Comparison of ENCODE assay signal across 30 cellular contexts in genomic region chr16:89138843-89139520, GRCh38. TPM values are rescaled to one million over a fixed set of nuclear protein-coding genes. Genes with fewer than 3 reads are reported as not detected.
"Had no signal": no experiment of that assay in that cellular context is flagged by ENCODE, and none has a peak within 500 bp of the region (broad histone marks: within the 10 kb centered on the region; RNA-seq: fewer than 3 reads in every experiment).

No MANE protein-coding gene starts in this region.

- H3K4me3 ChIP-seq: cardiac muscle cell, hepatocyte, lung, psoas muscle, skin epidermis, tibial artery had no signal

- H3K79me2 ChIP-seq: hepatocyte had no signal

- H3K9me3 ChIP-seq: psoas muscle, tibial artery had no signal

- H2AFZ ChIP-seq: hepatocyte had no signal

- H3K27ac ChIP-seq: cardiac muscle cell, hepatocyte, psoas muscle, skin epidermis, tibial artery had no signal

- H3K9me3 Mint-ChIP-seq: activated B cell treated with CpG ODN at 0.5 μM for 24 hours; activated naive CD8-positive, alpha-beta T cell treated with anti-CD3 and anti-CD28 coated beads, Interleukin-2, amount 10 ng/mL, durations not matched to agents 7 days and 5 days; activated T-cell treated with anti-CD3 and anti-CD28 coated beads, Interleukin-2, amount 50 U/mL, for 4 hours; activated T-helper 2 cell treated with anti-CD3 and anti-CD28 coated beads, Interferon-gamma antibody, Interleukin-2, Interleukin-4, amounts not matched to agents 10 μg/mL and 5 μg/mL and 100 μg/mL, durations not matched to agents 14 hours and 24 hours and 36 hours; dendritic cell treated with granulocyte-macrophage colony-stimulating factor and Interleukin-4, amounts not matched to agents 40 ng/mL and 50 ng/mL, for 4 days; naive thymus-derived CD4-positive, alpha-beta T cell; neural crest cell; stimulated activated effector memory CD8-positive, alpha-beta T cell treated with anti-CD3 and anti-CD28 coated beads, Interleukin-12 subunit alpha, Interleukin-12 subunit beta, amount 100 ng/mL, for 72 hours; stimulated activated naive CD8-positive, alpha-beta T cell treated with anti-CD3 and anti-CD28 coated beads, Interleukin-15, amount 100 ng/mL, for 72 hours; T-helper 1 cell treated with Interleukin-12 subunit alpha and Interleukin-12 subunit beta and Interleukin-4 antibody, amounts not matched to agents 30 μg/mL and 1 μg/mL, for 36 hours had no signal

- H3K36me3 ChIP-seq: cardiac muscle cell had no signal

- DNase-seq: activated B cell treated with CpG ODN at 0.5 μM for 24 hours; activated CD4-positive, alpha-beta T cell treated with anti-CD3 and anti-CD28 coated beads for 4 hours; activated CD4-positive, alpha-beta T cell treated with anti-CD3 and anti-CD28 coated beads, Interleukin-2, amount 50 U/mL, for 48 hours; activated CD8-positive, alpha-beta memory T cell treated with anti-CD3 and anti-CD28 coated beads, Interleukin-2, amount 50 U/mL, for 48 hours; activated naive CD4-positive, alpha-beta T cell; activated naive CD8-positive, alpha-beta T cell treated with anti-CD3 and anti-CD28 coated beads, Interleukin-2, amount 10 ng/mL, durations not matched to agents 7 days and 5 days; activated T-cell treated with anti-CD3 and anti-CD28 coated beads, Interleukin-2, amount 50 U/mL, for 4 hours; amygdala; effector CD4-positive, alpha-beta T cell; erythroblast; foreskin fibroblast; naive thymus-derived CD4-positive, alpha-beta T cell; stimulated activated CD4-positive, alpha-beta T cell treated with anti-CD3 and anti-CD28 coated beads, Interleukin-2, amount 100 ng/mL, for 24 hours; stimulated activated naive CD8-positive, alpha-beta T cell treated with anti-CD3 and anti-CD28 coated beads, Interleukin-15, amount 100 ng/mL, for 72 hours; T1000; tibial artery had no signal

- H3K4me1 Mint-ChIP-seq: activated B cell treated with CpG ODN at 0.5 μM for 24 hours; neural crest cell; stimulated activated naive CD8-positive, alpha-beta T cell treated with anti-CD3 and anti-CD28 coated beads, Interleukin-15, amount 100 ng/mL, for 72 hours had no signal

- H3K4me3 Mint-ChIP-seq: activated B cell treated with CpG ODN at 0.5 μM for 24 hours; activated naive CD8-positive, alpha-beta T cell treated with anti-CD3 and anti-CD28 coated beads, Interleukin-2, amount 10 ng/mL, durations not matched to agents 7 days and 5 days; activated T-cell treated with anti-CD3 and anti-CD28 coated beads, Interleukin-2, amount 50 U/mL, for 4 hours; dendritic cell treated with granulocyte-macrophage colony-stimulating factor and Interleukin-4, amounts not matched to agents 40 ng/mL and 50 ng/mL, for 4 days; naive thymus-derived CD4-positive, alpha-beta T cell; neural crest cell; stimulated activated effector memory CD8-positive, alpha-beta T cell treated with anti-CD3 and anti-CD28 coated beads, Interleukin-12 subunit alpha, Interleukin-12 subunit beta, amount 100 ng/mL, for 72 hours; stimulated activated naive CD8-positive, alpha-beta T cell treated with anti-CD3 and anti-CD28 coated beads, Interleukin-15, amount 100 ng/mL, for 72 hours; T-helper 1 cell treated with Interleukin-12 subunit alpha and Interleukin-12 subunit beta and Interleukin-4 antibody, amounts not matched to agents 30 μg/mL and 1 μg/mL, for 36 hours had no signal

- H3K4me2 ChIP-seq: hepatocyte had no signal

- ATAC-seq: activated T-cell treated with anti-CD3 and anti-CD28 coated beads, Interleukin-2, amount 50 U/mL, for 4 hours; left cardiac atrium; naive thymus-derived CD4-positive, alpha-beta T cell; psoas muscle; right cardiac atrium; stimulated activated effector memory CD8-positive, alpha-beta T cell treated with anti-CD3 and anti-CD28 coated beads, Interleukin-12 subunit alpha, Interleukin-12 subunit beta, amount 100 ng/mL, for 72 hours; stimulated activated naive CD8-positive, alpha-beta T cell treated with anti-CD3 and anti-CD28 coated beads, Interleukin-15, amount 100 ng/mL, for 72 hours had no signal

- H3K27me3 Mint-ChIP-seq: activated B cell treated with CpG ODN at 0.5 μM for 24 hours; activated naive CD8-positive, alpha-beta T cell treated with anti-CD3 and anti-CD28 coated beads, Interleukin-2, amount 10 ng/mL, durations not matched to agents 7 days and 5 days; dendritic cell treated with granulocyte-macrophage colony-stimulating factor and Interleukin-4, amounts not matched to agents 40 ng/mL and 50 ng/mL, for 4 days; naive thymus-derived CD4-positive, alpha-beta T cell; stimulated activated naive CD8-positive, alpha-beta T cell treated with anti-CD3 and anti-CD28 coated beads, Interleukin-15, amount 100 ng/mL, for 72 hours had no signal

- H3K27me3 ChIP-seq: cardiac muscle cell, hepatocyte, tibial artery had no signal

- H3K4me1 ChIP-seq: psoas muscle, tibial artery had no signal

- H3K27ac Mint-ChIP-seq: activated B cell treated with CpG ODN at 0.5 μM for 24 hours; activated naive CD8-positive, alpha-beta T cell treated with anti-CD3 and anti-CD28 coated beads, Interleukin-2, amount 10 ng/mL, durations not matched to agents 7 days and 5 days; activated T-helper 2 cell treated with anti-CD3 and anti-CD28 coated beads, Interferon-gamma antibody, Interleukin-2, Interleukin-4, amounts not matched to agents 10 μg/mL and 5 μg/mL and 100 μg/mL, durations not matched to agents 14 hours and 24 hours and 36 hours; dendritic cell treated with granulocyte-macrophage colony-stimulating factor and Interleukin-4, amounts not matched to agents 40 ng/mL and 50 ng/mL, for 4 days; naive thymus-derived CD4-positive, alpha-beta T cell; stimulated activated effector memory CD8-positive, alpha-beta T cell treated with anti-CD3 and anti-CD28 coated beads, Interleukin-12 subunit alpha, Interleukin-12 subunit beta, amount 100 ng/mL, for 72 hours; stimulated activated naive CD8-positive, alpha-beta T cell treated with anti-CD3 and anti-CD28 coated beads, Interleukin-15, amount 100 ng/mL, for 72 hours; T-helper 1 cell treated with Interleukin-12 subunit alpha and Interleukin-12 subunit beta and Interleukin-4 antibody, amounts not matched to agents 30 μg/mL and 1 μg/mL, for 36 hours had no signal

RNA-seq across cellular contexts. Expression of gene CDH15, which starts 32.6 kb away (rescaled TPM):
- total RNA-seq: activated B cell treated with CpG ODN at 0.5 μM for 24 hours; activated CD8-positive, alpha-beta memory T cell treated with anti-CD3 and anti-CD28 coated beads for 36 hours; activated naive CD8-positive, alpha-beta T cell treated with anti-CD3 and anti-CD28 coated beads, Interleukin-2, amount 10 ng/mL, durations not matched to agents 7 days and 5 days; activated T-cell treated with anti-CD3 and anti-CD28 coated beads, Interleukin-2, amount 50 U/mL, for 4 hours; activated T-helper 2 cell treated with anti-CD3 and anti-CD28 coated beads, Interferon-gamma antibody, Interleukin-2, Interleukin-4, amounts not matched to agents 10 μg/mL and 5 μg/mL and 100 μg/mL, durations not matched to agents 14 hours and 24 hours and 36 hours; mesenteric fat pad; naive thymus-derived CD4-positive, alpha-beta T cell; neural crest cell had no signal
